7 cellular contexts compared by ENCODE assay signal in genomic region chr5:122704247-122705036, GRCh38.
DNase-seq lines count a peak whose midpoint lies in the region; ATAC-seq and TF ChIP-seq lines count a peak whose summit lies in the region.

No MANE protein-coding gene starts in this region.

- CTCF ChIA-PET in MCF 10A (lab: Yijun Ruan, JAX), result interaction anchor here (0.5 to 4.2 kb wide), 89 partner anchors 11 to 1757 kb away, joined by 3 to 74 read pairs (median 4); partner anchors contain the start of genes SNX2 and SNX24

- DNase-seq in GM12865 (ENCODE audit: low read depth) (peak; percentile 43), NCI-H226 (peak; percentile 22), MCF 10A (ENCODE audit: unreplicated experiment) (peak; percentile 69), left lung (no peak), natural killer cell (no peak)
- DNase-seq in NK-92 treated with Interleukin-12 subunit alpha and Interleukin-12 subunit beta, amount 100 ng/mL, for 24 hours (lab: John Stamatoyannopoulos, UW), result no peak

- H3K27me3 ChIP-seq in left lung, result no peaks in the 10 kb centered on the region

- H3K27ac Mint-ChIP-seq in MCF 10A (ENCODE audit: low read depth, unreplicated experiment) (no peak overlapping the region), natural killer cell (no peak overlapping the region)

- no peaks in the 10 kb centered on the region for H3K9me3 ChIP-seq in left lung

- H3K4me3 Mint-ChIP-seq in MCF 10A (ENCODE audit: unreplicated experiment) (no peak overlapping the region), natural killer cell (no peak overlapping the region)

- TF ChIP-seq CTCF in GM12865 (IDR thresholded peaks at IDR 0.05; ENCODE audit: insufficient read depth, low read depth, low read length, missing control alignments) (peak; percentile 56), MCF 10A (IDR thresholded peaks at IDR 0.05; ENCODE audit: unreplicated experiment) (peak; percentile 61), left lung (IDR thresholded peaks at IDR 0.05) (peak; percentile 46 to 53), natural killer cell (IDR thresholded peaks at IDR 0.05) (no peak)

- H3K27me3 Mint-ChIP-seq in MCF 10A (ENCODE audit: insufficient read depth, unreplicated experiment) (no peaks in the 10 kb centered on the region), natural killer cell (ENCODE audit: low read depth in 2 of 2) (peaks cover 0 to 2% of the 10 kb centered on the region in 2 donors)

- H3K9me3 Mint-ChIP-seq in MCF 10A (ENCODE audit: unreplicated experiment), result no peaks in the 10 kb centered on the region
- H3K9me3 Mint-ChIP-seq in natural killer cell, result no peaks in the 10 kb centered on the region

- no peaks in the 10 kb centered on the region for H3K36me3 ChIP-seq in left lung

- peak; percentile 88 for ATAC-seq in left lung
- no peak for ATAC-seq in GM21447 (IDR thresholded peaks at IDR 0.05; ENCODE audit: unreplicated experiment)
- no peak for ATAC-seq in natural killer cell

- H3K27ac ChIP-seq in left lung, result no peak overlapping the region

- no peaks in the 10 kb centered on the region for H3K36me3 Mint-ChIP-seq in MCF 10A (ENCODE audit: insufficient read depth, unreplicated experiment)
- no peaks in the 10 kb centered on the region for H3K36me3 Mint-ChIP-seq in natural killer cell

- no peaks in the 10 kb centered on the region for H3K4me1 ChIP-seq in left lung

- H3K4me1 Mint-ChIP-seq in MCF 10A (ENCODE audit: insufficient read depth, unreplicated experiment) (no peaks in the 10 kb centered on the region), natural killer cell (no peaks in the 10 kb centered on the region)

- H3K4me3 ChIP-seq in GM12865 (ENCODE audit: low read depth, low read length), result no peak overlapping the region
- H3K4me3 ChIP-seq in left lung, result no peak overlapping the region

- intact Hi-C loops in MCF 10A (cut with micrococcal nuclease), result loop anchor here (1.0 to 10.0 kb wide), 5 partner anchors 72 to 660 kb away; no protein-coding TSS in a partner anchor
- intact Hi-C loops in left lung (cut with DNase I), result no loop called here
- intact Hi-C loops in natural killer cell (cut with micrococcal nuclease), result no loop called here

- no TSS peak for BruUV-seq in MCF 10A (replicated peaks; lab: Mats Ljungman, UMichigan)

- POLR2A ChIA-PET in MCF 10A (lab: Yijun Ruan, JAX), result interaction anchor here (0.6 to 2.6 kb wide), 9 partner anchors 9 to 741 kb away, joined by 3 to 18 read pairs (median 4); partner anchors contain the start of gene SNX2

Comparison
In these comparisons a context has a peak if more than half of its experiments do, and no peak if none do; other contexts are left out.
1. DNase-seq: peak in GM12865 (single experiment), NCI-H226 (single experiment) and MCF 10A (single experiment); none in left lung (0 of 2), NK-92 treated with Interleukin-12 subunit alpha and Interleukin-12 subunit beta, amount 100 ng/mL, for 24 hours (single experiment) and natural killer cell (single experiment).